In the genomic region with DNA sequence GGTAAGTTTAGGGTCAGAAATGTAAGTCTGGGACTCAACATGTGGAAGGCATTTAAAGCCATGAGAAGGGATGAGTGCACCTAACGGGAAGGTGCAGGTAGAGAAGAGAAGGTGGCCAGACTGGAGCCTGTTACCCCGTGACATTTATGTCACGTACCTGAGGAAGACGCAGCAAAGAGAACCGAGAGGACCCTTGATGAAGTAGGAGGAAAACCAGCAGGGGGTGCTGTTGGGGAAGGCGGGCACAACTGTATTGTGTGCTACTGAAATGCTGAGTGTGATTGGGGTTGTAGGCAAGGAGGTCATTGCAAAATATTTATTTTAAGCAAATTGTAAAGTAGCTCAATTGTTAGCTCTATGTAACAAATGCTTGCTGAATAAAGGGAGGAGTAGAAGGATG, we compare ENCODE assay signal across 8 cellular contexts.
DNase-seq lines count a peak whose midpoint lies in the region; ATAC-seq and TF ChIP-seq lines count a peak whose summit lies in the region.

No MANE protein-coding gene starts in this region.

- H3K9me3 Mint-ChIP-seq in CD14-positive monocyte (peaks cover 0 to 3% (median 0%) of the 10 kb centered on the region in 7 donors), endothelial cell (ENCODE audit: unreplicated experiment) (no peaks in the 10 kb centered on the region)

- peak; percentile 68 for TF ChIP-seq CTCF in CD14-positive monocyte (IDR thresholded peaks at IDR 0.05)
- peak; percentile 53 for TF ChIP-seq CTCF in endothelial cell (IDR thresholded peaks at IDR 0.05; ENCODE audit: unreplicated experiment)

- intact Hi-C loops in CD14-positive monocyte (cut with micrococcal nuclease), result loop anchor here (5.0 kb wide), 2 partner anchors 269 to 499 kb away; no protein-coding TSS in a partner anchor

- ATAC-seq in HG03565 (IDR thresholded peaks at IDR 0.05; ENCODE audit: unreplicated experiment), result peak; percentile 30
- no peak for ATAC-seq in HG02571 (IDR thresholded peaks at IDR 0.05; ENCODE audit: unreplicated experiment)

- peaks cover 36% of the 10 kb centered on the region for H3K4me1 Mint-ChIP-seq in CD14-positive monocyte
- peaks cover 5% of the 10 kb centered on the region for H3K4me1 Mint-ChIP-seq in endothelial cell (ENCODE audit: unreplicated experiment)

- H3K27ac Mint-ChIP-seq in CD14-positive monocyte (peak overlapping the region in 2 of 7 donors; percentile 15 to 27), endothelial cell (ENCODE audit: unreplicated experiment) (no peak overlapping the region)

- DNase-seq in CD14-positive monocyte (ENCODE audit: low spot score) (peak; percentile 51), endothelial cell (ENCODE audit: low spot score) (peak; percentile 44), HCEC 1CT (no peak), GM19240 (ENCODE audit: insufficient read length, low spot score) (no peak)
- DNase-seq in activated CD4-positive, alpha-beta T cell treated with anti-CD3 and anti-CD28 coated beads, Interleukin-2, amount 50 U/mL, for 24 hours (ENCODE audit: low read depth in 1 of 2, low spot score in 1 of 2), result peak; percentile 44 to 74
- peak; percentile 44 to 77 for DNase-seq in stimulated activated CD4-positive, alpha-beta T cell treated with anti-CD3 and anti-CD28 coated beads, Interleukin-12 subunit alpha, Interleukin-12 subunit beta, amount 100 ng/mL, for 24 hours (ENCODE audit: low read depth in 2 of 2)

- H3K36me3 Mint-ChIP-seq in CD14-positive monocyte (no peaks in the 10 kb centered on the region), endothelial cell (ENCODE audit: low read depth, unreplicated experiment) (no peaks in the 10 kb centered on the region)

- H3K4me3 Mint-ChIP-seq in CD14-positive monocyte, result no peak overlapping the region
- no peak overlapping the region for H3K4me3 Mint-ChIP-seq in endothelial cell (ENCODE audit: unreplicated experiment)

- H3K27me3 Mint-ChIP-seq in CD14-positive monocyte (ENCODE audit: low read depth in 3 of 3), result peaks cover 0 to 2% (median 0%) of the 10 kb centered on the region in 3 donors
- peaks cover 1% of the 10 kb centered on the region for H3K27me3 Mint-ChIP-seq in endothelial cell (ENCODE audit: unreplicated experiment)

Comparison
In these comparisons a context has a peak if more than half of its experiments do, and no peak if none do; other contexts are left out.
1. DNase-seq: peak in CD14-positive monocyte (single experiment), activated CD4-positive, alpha-beta T cell treated with anti-CD3 and anti-CD28 coated beads, Interleukin-2, amount 50 U/mL, for 24 hours (2 of 2), endothelial cell (single experiment) and stimulated activated CD4-positive, alpha-beta T cell treated with anti-CD3 and anti-CD28 coated beads, Interleukin-12 subunit alpha, Interleukin-12 subunit beta, amount 100 ng/mL, for 24 hours (2 of 2); none in HCEC 1CT (single experiment) and GM19240 (single experiment).